Comparison of ENCODE assay signal across 8 cellular contexts in genomic region chr4:100421356-100421978, GRCh38.
DNase-seq lines count a peak whose midpoint lies in the region; ATAC-seq and TF ChIP-seq lines count a peak whose summit lies in the region.

No MANE protein-coding gene starts in this region.

- TF ChIP-seq CTCF in AG09319 (IDR thresholded peaks at IDR 0.05; ENCODE audit: low read depth, low read length) (peak; percentile 53), HEK293 (tag by site-specific recombination; IDR thresholded peaks at IDR 0.05) (no peak), testis (IDR thresholded peaks at IDR 0.05) (peak; percentile 32 to 47 (median 42))

- CTCF ChIA-PET in HEK293 (lab: Yijun Ruan, JAX), result interaction anchor here (0.7 kb wide), 1 partner anchor 1816 kb away, joined by 3 read pairs; no protein-coding TSS in a partner anchor

- H3K4me3 ChIP-seq in HEK293 (ENCODE audit: low read depth, low read length), result no peak overlapping the region
- H3K4me3 ChIP-seq in testis, result no peak overlapping the region

- no peaks in the 10 kb centered on the region for H3K9me3 ChIP-seq in HEK293 (ENCODE audit: control insufficient read depth, insufficient read depth, low read depth, low read length)
- H3K9me3 ChIP-seq in testis, result no peaks in the 10 kb centered on the region

- DNase-seq in AG09319 (ENCODE audit: extremely low read depth, low read depth), result peak; percentile 11
- peak; percentile 9 for DNase-seq in SK-N-DZ (ENCODE audit: low spot score)
- DNase-seq in glomerular endothelial cell (ENCODE audit: extremely low read depth, low read depth, low spot score), result peak; percentile 47
- no peak for DNase-seq in testis
- DNase-seq in activated CD4-positive, CD25-positive, alpha-beta regulatory T cell (lab: John Stamatoyannopoulos, UW), result no peak

- POLR2A ChIA-PET in HEK293 (lab: Yijun Ruan, JAX), result no interaction called here

- 44 to 51% methylated on average over 3 of the region's 3 CpGs for WGBS in testis, 2 donors

- no peak for TF ChIP-seq POLR2A in testis (IDR thresholded peaks at IDR 0.05)

- H3K36me3 ChIP-seq in HEK293 (ENCODE audit: control insufficient read depth in 2 of 2, insufficient read depth in 1 of 2, low read length in 2 of 2) (no peaks in the 10 kb centered on the region), testis (ENCODE audit: low read depth, missing control alignments) (no peaks in the 10 kb centered on the region)

- intact Hi-C loops in testis (cut with DNase I; ENCODE audit: low total_unique reads), result no loop called here

- H3K27ac ChIP-seq in HEK293 (ENCODE audit: extremely low read depth, low read depth, low read length) (no peak overlapping the region), testis (peak overlapping the region in 1 of 2 donors; percentile 13)

- no peaks in the 10 kb centered on the region for H3K27me3 ChIP-seq in testis

- H3K4me1 ChIP-seq in HEK293 (ENCODE audit: control insufficient read depth, insufficient read depth, low read length) (no peaks in the 10 kb centered on the region), testis (no peaks in the 10 kb centered on the region)

- ATAC-seq in HG02938 (IDR thresholded peaks at IDR 0.05; ENCODE audit: unreplicated experiment) (no peak), GM21447 (IDR thresholded peaks at IDR 0.05; ENCODE audit: unreplicated experiment) (no peak)

TF ChIP-seq in HEK293, 187 proteins besides CTCF, POLR2A, EP300 and RAD21:
- TF ChIP-seq ZNF654 (tag by site-specific recombination; IDR thresholded peaks at IDR 0.05; ENCODE audit: low read depth), result peak; percentile 39
- TF ChIP-seq ELK4 (IDR thresholded peaks at IDR 0.05; ENCODE audit: borderline replicate concordance, low read depth, low read length), result no peak

Comparison
In these comparisons a context has a peak if more than half of its experiments do, and no peak if none do; other contexts are left out.
1. DNase-seq: peak in AG09319 (single experiment), SK-N-DZ (single experiment) and glomerular endothelial cell (single experiment); none in testis (single experiment) and activated CD4-positive, CD25-positive, alpha-beta regulatory T cell (0 of 4).